8 cellular contexts compared by ENCODE assay signal in the genomic region with DNA sequence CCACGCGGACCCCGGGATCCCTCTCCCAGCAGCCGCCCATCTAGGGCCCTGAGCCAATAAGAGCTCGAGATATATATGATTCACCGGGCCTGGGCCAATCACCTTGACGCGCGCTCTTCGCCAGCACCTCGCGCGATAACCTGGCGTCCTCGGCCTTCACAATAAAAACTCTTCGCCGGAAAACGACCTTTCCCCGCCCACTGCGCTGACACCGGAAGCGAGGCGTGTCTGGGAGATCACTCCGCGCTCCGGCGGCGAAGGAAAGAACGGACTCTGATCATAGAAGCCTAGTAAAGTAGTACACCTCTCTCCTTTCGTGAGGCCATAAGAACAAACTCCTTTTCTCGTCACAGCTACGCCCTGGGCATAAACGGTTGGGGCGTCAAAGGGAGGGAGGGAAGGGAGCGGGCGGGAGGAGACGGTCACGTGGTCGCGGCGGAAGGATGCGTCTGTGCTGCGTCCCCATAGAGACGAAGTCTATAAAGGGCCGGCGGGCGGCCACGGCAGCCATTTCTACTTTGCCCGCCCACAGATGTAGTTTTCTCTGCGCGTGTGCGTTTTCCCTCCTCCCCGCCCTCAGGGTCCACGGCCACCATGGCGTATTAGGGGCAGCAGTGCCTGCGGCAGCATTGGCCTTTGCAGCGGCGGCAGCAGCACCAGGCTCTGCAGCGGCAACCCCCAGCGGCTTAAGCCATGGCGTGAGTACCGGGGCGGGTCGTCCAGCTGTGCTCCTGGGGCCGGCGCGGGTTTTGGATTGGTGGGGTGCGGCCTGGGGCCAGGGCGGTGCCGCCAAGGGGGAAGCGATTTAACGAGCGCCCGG. TPM values are rescaled to one million over a fixed set of nuclear protein-coding genes. Genes with fewer than 3 reads are reported as not detected.
A peak's percentile ranks its signal among the peaks of the same experiment; 100 is the strongest.
DNase-seq lines count a peak whose midpoint lies in the region; ATAC-seq and TF ChIP-seq lines count a peak whose summit lies in the region.

A gene with protein sequence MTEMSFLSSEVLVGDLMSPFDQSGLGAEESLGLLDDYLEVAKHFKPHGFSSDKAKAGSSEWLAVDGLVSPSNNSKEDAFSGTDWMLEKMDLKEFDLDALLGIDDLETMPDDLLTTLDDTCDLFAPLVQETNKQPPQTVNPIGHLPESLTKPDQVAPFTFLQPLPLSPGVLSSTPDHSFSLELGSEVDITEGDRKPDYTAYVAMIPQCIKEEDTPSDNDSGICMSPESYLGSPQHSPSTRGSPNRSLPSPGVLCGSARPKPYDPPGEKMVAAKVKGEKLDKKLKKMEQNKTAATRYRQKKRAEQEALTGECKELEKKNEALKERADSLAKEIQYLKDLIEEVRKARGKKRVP (plus strand): TSS at position 509 of the 820 bp plus-strand sequence. CDS start 884 bp downstream, outside the sequence.

- intact Hi-C loops in Right ventricle myocardium superior (cut with DNase I) = loop anchor here (10.0 kb wide), 2 partner anchors 175 to 345 kb away; a partner anchor contains a TSS

- 0% methylated on average over 61 to 66 of the region's 74 CpGs for WGBS in tibial nerve, 2 donors

- peak; percentile 38 to 99 for TF ChIP-seq EP300 in tibial nerve (IDR thresholded peaks at IDR 0.05)

- H2AFZ ChIP-seq in parathyroid adenoma = peak within 1 kb of the TSS; percentile 90

- no peak for TF ChIP-seq CTCF in GM12875 (IDR thresholded peaks at IDR 0.05; ENCODE audit: borderline replicate concordance, insufficient read depth, low read depth, low read length)
- TF ChIP-seq CTCF in parathyroid adenoma (IDR thresholded peaks at IDR 0.05) = no peak
- TF ChIP-seq CTCF in tibial nerve (IDR thresholded peaks at IDR 0.05) = peak in 2 of 5 experiments; percentile 28 to 35

- H3K27me3 ChIP-seq in adipocyte (replicated peaks; ENCODE audit: control insufficient read depth, insufficient read depth, low read length) (no peaks in the 10 kb centered on the region), parathyroid adenoma (ENCODE audit: control insufficient read depth, insufficient read depth, low read length) (no peaks in the 10 kb centered on the region), tibial nerve (no peaks in the 10 kb centered on the region)

- H3K36me3 ChIP-seq in adipocyte (ENCODE audit: control insufficient read depth, insufficient read depth, low read length, severe bottlenecking) (peaks cover 63% of the 10 kb centered on the region), parathyroid adenoma (ENCODE audit: control insufficient read depth, insufficient read depth, low read length) (no peaks in the 10 kb centered on the region), tibial nerve (peaks cover 0 to 62% (median 15%) of the 10 kb centered on the region in 3 donors)

- DNase-seq in NCI-H1436 (lab: John Stamatoyannopoulos, UW) (peak; percentile 98), T follicular helper cell (ENCODE audit: low read depth) (peak; percentile 95), adipocyte (ENCODE audit: low read depth) (peak; percentile 100), Right ventricle myocardium superior (peak; percentile 98), tibial nerve (ENCODE audit: low spot score in 2 of 2) (peak; percentile 96)

- H3K4me1 ChIP-seq in adipocyte (ENCODE audit: control insufficient read depth, insufficient read depth, low read length) = peaks cover 36% of the 10 kb centered on the region
- peaks cover 19% of the 10 kb centered on the region for H3K4me1 ChIP-seq in parathyroid adenoma
- peaks cover 0 to 56% (median 52%) of the 10 kb centered on the region in 4 donors for H3K4me1 ChIP-seq in tibial nerve

- H3K9me3 ChIP-seq in adipocyte (ENCODE audit: control insufficient read depth, low read length) (no peaks in the 10 kb centered on the region), parathyroid adenoma (ENCODE audit: control insufficient read depth, low read length) (no peaks in the 10 kb centered on the region), tibial nerve (no peaks in the 10 kb centered on the region)

- H3K27ac ChIP-seq in parathyroid adenoma = peak within 1 kb of the TSS; percentile 100
- H3K27ac ChIP-seq in tibial nerve = peak within 1 kb of the TSS; percentile 97 to 100 (median 98)

- peak within 1 kb of the TSS; percentile 100 for H3K9ac ChIP-seq in adipocyte (ENCODE audit: low read length)
- peak within 1 kb of the TSS; percentile 100 for H3K9ac ChIP-seq in parathyroid adenoma

- peak; percentile 96 to 98 for TF ChIP-seq POLR2A in tibial nerve (IDR thresholded peaks at IDR 0.05)

- H3K4me2 ChIP-seq in parathyroid adenoma (ENCODE audit: low read length) = peak within 1 kb of the TSS; percentile 96

- H3K79me2 ChIP-seq in parathyroid adenoma = peaks cover 13% of the 10 kb centered on the region

- H3K4me3 ChIP-seq in GM12875 (ENCODE audit: low read depth, low read length) (peak within 1 kb of the TSS; percentile 93), adipocyte (ENCODE audit: low read length) (peak within 1 kb of the TSS; percentile 95), parathyroid adenoma (ENCODE audit: low read depth, low read length) (peak within 1 kb of the TSS; percentile 100), tibial nerve (peak within 1 kb of the TSS; percentile 86 to 98 (median 91))

- ATAC-seq in HG02798 (IDR thresholded peaks at IDR 0.05; ENCODE audit: poor library complexity, unreplicated experiment) = peak; percentile 76
- peak; percentile 92 for ATAC-seq in Right ventricle myocardium superior (ENCODE audit: poor library complexity)

RNA-seq across cellular contexts. Expression of the gene that starts here (rescaled TPM):
- 200 TPM for total RNA-seq in Right ventricle myocardium superior
- total RNA-seq in tibial nerve = 100 to 1,000 TPM; 347 to 405 (median 390) TPM

Comparison
In these comparisons a context has a peak if more than half of its experiments do, and no peak if none do; other contexts are left out.
1. Peak in every context shown above with its lines: DNase-seq, ATAC-seq, H3K4me3 ChIP-seq and H3K27ac ChIP-seq.